16 cellular contexts compared by ENCODE assay signal in the genomic region with DNA sequence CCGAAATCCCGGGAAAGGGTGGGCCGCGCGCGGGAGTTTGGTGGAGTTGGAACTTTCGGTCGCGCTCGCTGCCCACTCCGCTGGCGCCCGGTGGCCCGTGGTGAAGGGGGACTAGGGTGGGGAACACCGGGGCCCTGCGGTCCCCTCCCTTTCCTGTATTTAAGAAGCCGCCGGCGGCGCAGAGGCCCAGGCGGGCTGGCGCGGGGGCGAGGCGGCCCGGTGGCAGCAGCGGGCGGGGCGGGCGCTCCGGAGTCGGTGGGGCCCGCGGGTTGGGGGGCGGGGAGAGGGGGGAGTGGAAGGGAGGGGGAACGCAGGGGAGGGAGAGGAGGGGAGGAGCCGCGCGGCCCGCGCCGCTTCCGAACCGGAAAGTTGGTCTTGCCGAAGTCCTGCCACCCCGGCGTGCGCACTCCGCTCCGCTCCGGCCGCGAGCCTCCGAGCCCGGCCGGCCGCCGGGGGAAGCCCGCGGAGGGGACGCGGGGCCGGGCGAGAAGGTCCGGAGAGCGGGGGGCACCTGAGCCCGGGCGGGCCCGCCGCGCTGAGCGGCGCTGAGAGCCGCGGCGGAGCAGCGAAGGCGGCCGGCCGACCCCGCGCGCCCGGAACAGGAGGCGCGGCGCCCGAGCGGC. TPM values are rescaled to one million over a fixed set of nuclear protein-coding genes. Genes with fewer than 3 reads are reported as not detected.
DNase-seq lines count a peak whose midpoint lies in the region; ATAC-seq and TF ChIP-seq lines count a peak whose summit lies in the region.
"Had no signal": no experiment of that assay in that cellular context is flagged by ENCODE, and none has a peak within 500 bp of the region (broad histone marks: within the 10 kb centered on the region; RNA-seq: fewer than 3 reads in every experiment).

No MANE protein-coding gene starts in this region.

- H3K4me1 ChIP-seq in ES-I3 (ENCODE audit: insufficient read depth, low read length): peaks cover 9% of the 10 kb centered on the region
- H3K4me1 ChIP-seq in HUES64 (ENCODE audit: insufficient read depth, low read length): peaks cover 44% of the 10 kb centered on the region
- peaks cover 37% of the 10 kb centered on the region for H3K4me1 ChIP-seq in neural progenitor cell
- H3K4me1 ChIP-seq: BLaER1 treated with 17β-estradiol and CSF1 and Interleukin-3, amounts not matched to agents 10 nM and 100 nM had no signal

- H3K27me3 Mint-ChIP-seq in neural progenitor cell (ENCODE audit: insufficient read depth, low read depth): peaks cover 55% of the 10 kb centered on the region
- peaks cover 63% of the 10 kb centered on the region for H3K27me3 Mint-ChIP-seq in activated T-helper 17 cell treated with anti-CD3 and anti-CD28 coated beads, Interleukin-2, amount 50 U/mL, for 72 hours

- H3F3A ChIP-seq in neural progenitor cell (ENCODE audit: low read depth): peaks cover 78% of the 10 kb centered on the region

- H3K4me3 Mint-ChIP-seq in neural progenitor cell: no peak overlapping the region
- no peak overlapping the region for H3K4me3 Mint-ChIP-seq in activated T-helper 17 cell treated with anti-CD3 and anti-CD28 coated beads, Interleukin-2, amount 50 U/mL, for 72 hours
- H3K4me3 Mint-ChIP-seq: activated CD4-positive, alpha-beta memory T cell treated with anti-CD3 and anti-CD28 coated beads, Interleukin-2, amount 10 ng/mL, durations not matched to agents 7 days and 5 days had no signal

- ATAC-seq in esophagus mucosa: no peak
- no peak for ATAC-seq in activated T-helper 17 cell treated with anti-CD3 and anti-CD28 coated beads, Interleukin-2, amount 50 U/mL, for 72 hours (replicated peaks)
- no peak for ATAC-seq in HG03175 (IDR thresholded peaks at IDR 0.05; ENCODE audit: unreplicated experiment)

- H3K4me2 ChIP-seq in neural progenitor cell: peak overlapping the region; percentile 78
- H3K4me2 ChIP-seq: BLaER1 treated with 17β-estradiol and CSF1 and Interleukin-3, amounts not matched to agents 10 nM and 100 nM had no signal

- WGBS in HUES64: under 1% methylated on average over 78 of the region's 89 CpGs

- H3K27me3 ChIP-seq in HUES64 (ENCODE audit: insufficient read depth, low read length) (peaks cover 74% of the 10 kb centered on the region), neural progenitor cell (peaks cover 93% of the 10 kb centered on the region)

- peaks cover 2% of the 10 kb centered on the region for H3K36me3 Mint-ChIP-seq in neural progenitor cell
- peaks cover 15% of the 10 kb centered on the region for H3K36me3 Mint-ChIP-seq in activated T-helper 17 cell treated with anti-CD3 and anti-CD28 coated beads, Interleukin-2, amount 50 U/mL, for 72 hours (ENCODE audit: low read depth)
- H3K36me3 Mint-ChIP-seq: mesothelial cell of epicardium had no signal

- H3K79me2 ChIP-seq in neural progenitor cell (ENCODE audit: low read depth): peaks cover 41% of the 10 kb centered on the region

- H4K20me1 ChIP-seq in neural progenitor cell (ENCODE audit: low read depth): peaks cover 79% of the 10 kb centered on the region
- H4K20me1 ChIP-seq: BLaER1 treated with 17β-estradiol and CSF1 and Interleukin-3, amounts not matched to agents 10 nM and 100 nM had no signal

- H3K4me1 Mint-ChIP-seq in neural progenitor cell: peaks cover 38% of the 10 kb centered on the region
- H3K4me1 Mint-ChIP-seq in activated T-helper 17 cell treated with anti-CD3 and anti-CD28 coated beads, Interleukin-2, amount 50 U/mL, for 72 hours: peaks cover 6% of the 10 kb centered on the region

- H3K9me3 Mint-ChIP-seq in neural progenitor cell: no peaks in the 10 kb centered on the region
- no peaks in the 10 kb centered on the region for H3K9me3 Mint-ChIP-seq in activated T-helper 17 cell treated with anti-CD3 and anti-CD28 coated beads, Interleukin-2, amount 50 U/mL, for 72 hours
- H3K9me3 Mint-ChIP-seq: activated CD4-positive, alpha-beta memory T cell treated with anti-CD3 and anti-CD28 coated beads, Interleukin-2, amount 10 ng/mL, durations not matched to agents 7 days and 5 days; mesothelial cell of epicardium had no signal

- H3K9ac ChIP-seq in ES-I3 (ENCODE audit: low read depth, low read length): peak overlapping the region; percentile 57
- H3K9ac ChIP-seq in HUES64 (ENCODE audit: low read depth, low read length): peak overlapping the region; percentile 65
- H3K9ac ChIP-seq in neural progenitor cell: no peak overlapping the region
- H3K9ac ChIP-seq: BLaER1 treated with 17β-estradiol and CSF1 and Interleukin-3, amounts not matched to agents 10 nM and 100 nM had no signal

- H3K9me3 ChIP-seq in ES-I3 (ENCODE audit: control insufficient read depth, insufficient read depth, low read length) (no peaks in the 10 kb centered on the region), HUES64 (ENCODE audit: insufficient read depth, low read depth, low read length) (no peaks in the 10 kb centered on the region), neural progenitor cell (ENCODE audit: low read depth) (no peaks in the 10 kb centered on the region)

- H2AFZ ChIP-seq in neural progenitor cell (replicated peaks): no peak overlapping the region

- H3K36me3 ChIP-seq in ES-I3 (ENCODE audit: insufficient read depth, low read length) (no peaks in the 10 kb centered on the region), HUES64 (ENCODE audit: insufficient read depth, low read length) (no peaks in the 10 kb centered on the region), neural progenitor cell (no peaks in the 10 kb centered on the region)
- H3K36me3 ChIP-seq: BLaER1 treated with 17β-estradiol and CSF1 and Interleukin-3, amounts not matched to agents 10 nM and 100 nM had no signal

- H3K4me3 ChIP-seq in HUES64 (ENCODE audit: low read length) (peak overlapping the region; percentile 69), fibroblast of pulmonary artery (replicated peaks; ENCODE audit: low read depth, low read length) (no peak overlapping the region), neural progenitor cell (peak overlapping the region; percentile 61)

- TF ChIP-seq CTCF in fibroblast of pulmonary artery (IDR thresholded peaks at IDR 0.05; ENCODE audit: low read length, missing control alignments) (no peak), neural progenitor cell (IDR thresholded peaks at IDR 0.05) (no peak)

- DNase-seq in fibroblast of pulmonary artery (ENCODE audit: low read depth) (peak; percentile 20), neural progenitor cell (ENCODE audit: low spot score) (peak; percentile 87)
- no peak for DNase-seq in central memory CD4-positive, alpha-beta T cell
- DNase-seq: activated CD4-positive, alpha-beta memory T cell treated with anti-CD3 and anti-CD28 coated beads, Interleukin-2, amount 10 ng/mL, durations not matched to agents 7 days and 5 days; activated naive CD4-positive, alpha-beta T cell treated with Interleukin-2 at 50 U/mL for 16 hours; Kasumi-1; stimulated activated CD4-positive, alpha-beta T cell treated with anti-CD3 and anti-CD28 coated beads, Interleukin-4, amount 100 ng/mL, for 4 hours; T1000 had no signal

- no peak overlapping the region for H3K27ac Mint-ChIP-seq in neural progenitor cell
- no peak overlapping the region for H3K27ac Mint-ChIP-seq in activated T-helper 17 cell treated with anti-CD3 and anti-CD28 coated beads, Interleukin-2, amount 50 U/mL, for 72 hours
- H3K27ac Mint-ChIP-seq: activated CD4-positive, alpha-beta memory T cell treated with anti-CD3 and anti-CD28 coated beads, Interleukin-2, amount 10 ng/mL, durations not matched to agents 7 days and 5 days; mesothelial cell of epicardium; stimulated activated naive CD8-positive, alpha-beta T cell treated with anti-CD3 and anti-CD28 coated beads, Interleukin-15, Interleukin-2, amounts not matched to agents 100 ng/mL and 50 ng/mL, for 24 hours had no signal

- H3K27ac ChIP-seq in HUES64 (ENCODE audit: low read depth, low read length) (no peak overlapping the region; the same call in 1 of the 2 replicates), neural progenitor cell (no peak overlapping the region)
- H3K27ac ChIP-seq: BLaER1 treated with 17β-estradiol and CSF1 and Interleukin-3, amounts not matched to agents 10 nM and 100 nM had no signal

RNA-seq across cellular contexts. Expression of gene SALL3, which starts 0.4 kb away (rescaled TPM):
- polyA plus RNA-seq in HUES64 (2013, experiment 1 of 2): 29.2 TPM
- 25.1 TPM for polyA plus RNA-seq in HUES64 (2013, experiment 2 of 2)
- total RNA-seq in neural progenitor cell (ENCODE audit: low replicate concordance) (27.7 and 36.5 TPM in 2 replicates), esophagus mucosa (not detected)
- not detected for total RNA-seq in activated T-helper 17 cell treated with anti-CD3 and anti-CD28 coated beads, Interleukin-2, amount 50 U/mL, for 72 hours
- total RNA-seq: activated CD4-positive, alpha-beta memory T cell treated with anti-CD3 and anti-CD28 coated beads, Interleukin-2, amount 10 ng/mL, durations not matched to agents 7 days and 5 days had no signal

Comparison
In these comparisons a context has a peak if more than half of its experiments do, and no peak if none do; other contexts are left out.
1. RNA of gene SALL3, which starts 0.4 kb away (total RNA-seq): 27.7 to 36.5 TPM in neural progenitor cell; not detected in activated T-helper 17 cell treated with anti-CD3 and anti-CD28 coated beads, Interleukin-2, amount 50 U/mL, for 72 hours and not detected in esophagus mucosa (single experiment); every median in the first group is over 10 times any median in the second.